Comparison of ENCODE assay signal across 7 cellular contexts in the genomic region with DNA sequence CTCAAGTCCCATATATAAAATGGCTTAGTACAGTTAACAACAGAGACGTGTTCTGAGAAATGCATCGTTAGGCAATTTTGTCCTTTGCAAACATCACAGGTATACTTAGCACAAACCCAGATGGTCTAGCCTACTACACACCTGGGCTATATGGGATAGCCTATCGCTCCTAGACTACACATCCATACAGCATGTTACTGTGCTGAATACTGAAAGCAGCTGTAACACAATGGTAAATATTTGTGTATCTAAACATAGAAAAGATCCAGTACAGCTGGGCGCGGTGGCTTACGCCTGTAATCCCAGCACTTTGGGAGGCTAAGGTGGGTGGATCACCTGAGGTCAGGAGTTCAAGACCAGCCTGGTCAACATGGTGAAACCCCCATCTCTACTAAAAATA. TPM values are rescaled to one million over a fixed set of nuclear protein-coding genes. Genes with fewer than 3 reads are reported as not detected.
DNase-seq lines count a peak whose midpoint lies in the region; ATAC-seq and TF ChIP-seq lines count a peak whose summit lies in the region.
"Not testable (repeated sequence)": the region's sequence is repeated elsewhere in the genome, so short reads cannot be mapped to it uniquely, and the experiment has no call there.

No MANE protein-coding gene starts in this region.

- CTCF ChIA-PET in CD8-positive, alpha-beta T cell (lab: Charles Lee): interaction anchor here (1.3 kb wide), 1 partner anchor 12 kb away, joined by 3 read pairs; no protein-coding TSS in a partner anchor
- CTCF ChIA-PET in activated CD4-positive, alpha-beta memory T cell treated with anti-CD3 and anti-CD28 coated beads, Interleukin-2, amount 10 ng/mL, durations not matched to agents 7 days and 5 days (lab: Charles Lee): not testable (repeated sequence)

- H3K27me3 Mint-ChIP-seq in CD8-positive, alpha-beta T cell (ENCODE audit: low read depth); activated CD4-positive, alpha-beta memory T cell treated with anti-CD3 and anti-CD28 coated beads, Interleukin-2, amount 10 ng/mL, durations not matched to agents 7 days and 5 days; central memory CD8-positive, alpha-beta T cell; memory B cell; natural killer cell (ENCODE audit: low read depth in 2 of 2): not testable (repeated sequence)

- intact Hi-C loops in CD8-positive, alpha-beta T cell (cut with DNase I, micrococcal nuclease); natural killer cell (cut with micrococcal nuclease); sciatic nerve (cut with DNase I): not testable (repeated sequence)

- H3K36me3 Mint-ChIP-seq in CD8-positive, alpha-beta T cell; activated CD4-positive, alpha-beta memory T cell treated with anti-CD3 and anti-CD28 coated beads, Interleukin-2, amount 10 ng/mL, durations not matched to agents 7 days and 5 days (ENCODE audit: low read depth); memory B cell; natural killer cell: not testable (repeated sequence)
- peaks cover 18% of the 10 kb centered on the region for H3K36me3 Mint-ChIP-seq in central memory CD8-positive, alpha-beta T cell (ENCODE audit: insufficient read depth)

- not testable (repeated sequence) for H3K4me3 Mint-ChIP-seq in CD8-positive, alpha-beta T cell; activated CD4-positive, alpha-beta memory T cell treated with anti-CD3 and anti-CD28 coated beads, Interleukin-2, amount 10 ng/mL, durations not matched to agents 7 days and 5 days
- peak overlapping the region; percentile 40 for H3K4me3 Mint-ChIP-seq in central memory CD8-positive, alpha-beta T cell
- peak overlapping the region; percentile 35 for H3K4me3 Mint-ChIP-seq in memory B cell
- H3K4me3 Mint-ChIP-seq in natural killer cell: peak overlapping the region; percentile 70

- H3K27ac Mint-ChIP-seq in CD8-positive, alpha-beta T cell: peak overlapping the region; percentile 64
- not testable (repeated sequence) for H3K27ac Mint-ChIP-seq in activated CD4-positive, alpha-beta memory T cell treated with anti-CD3 and anti-CD28 coated beads, Interleukin-2, amount 10 ng/mL, durations not matched to agents 7 days and 5 days; memory B cell
- H3K27ac Mint-ChIP-seq in central memory CD8-positive, alpha-beta T cell (ENCODE audit: low read depth): peak overlapping the region; percentile 46
- peak overlapping the region; percentile 46 to 52 for H3K27ac Mint-ChIP-seq in natural killer cell

- not testable (repeated sequence) for ATAC-seq in CD8-positive, alpha-beta T cell; central memory CD8-positive, alpha-beta T cell (replicated peaks; ENCODE audit: extremely low read depth, poor library complexity, severe bottlenecking); memory B cell (ENCODE audit: low read depth); natural killer cell; sciatic nerve

- peaks cover 24% of the 10 kb centered on the region for H3K4me1 ChIP-seq in CD8-positive, alpha-beta T cell (ENCODE audit: insufficient read depth, low read length)
- H3K4me1 ChIP-seq in OCI-LY3 (ENCODE audit: low read length): peaks cover 22% of the 10 kb centered on the region

- H3K4me1 Mint-ChIP-seq in CD8-positive, alpha-beta T cell (ENCODE audit: low read depth): peaks cover 20% of the 10 kb centered on the region
- H3K4me1 Mint-ChIP-seq in activated CD4-positive, alpha-beta memory T cell treated with anti-CD3 and anti-CD28 coated beads, Interleukin-2, amount 10 ng/mL, durations not matched to agents 7 days and 5 days: peaks cover 13% of the 10 kb centered on the region
- peaks cover 18% of the 10 kb centered on the region for H3K4me1 Mint-ChIP-seq in central memory CD8-positive, alpha-beta T cell
- peaks cover 17% of the 10 kb centered on the region for H3K4me1 Mint-ChIP-seq in memory B cell
- H3K4me1 Mint-ChIP-seq in natural killer cell: peaks cover 17 to 27% of the 10 kb centered on the region in 2 donors

- H2AFZ ChIP-seq in OCI-LY3 (ENCODE audit: low read depth, low read length): not testable (repeated sequence)

- H3K9ac ChIP-seq in OCI-LY3 (ENCODE audit: low read length): not testable (repeated sequence)

- H3K9me3 Mint-ChIP-seq in CD8-positive, alpha-beta T cell; activated CD4-positive, alpha-beta memory T cell treated with anti-CD3 and anti-CD28 coated beads, Interleukin-2, amount 10 ng/mL, durations not matched to agents 7 days and 5 days; central memory CD8-positive, alpha-beta T cell; memory B cell; natural killer cell: not testable (repeated sequence)

- peaks cover 28% of the 10 kb centered on the region for H3K79me2 ChIP-seq in OCI-LY3 (ENCODE audit: low read length)

- DNase-seq in CD8-positive, alpha-beta T cell; central memory CD8-positive, alpha-beta T cell (ENCODE audit: low spot score in 2 of 2); memory B cell (ENCODE audit: low spot score in 2 of 2); natural killer cell: not testable (repeated sequence)
- peak; percentile 7 for DNase-seq in activated CD4-positive, alpha-beta memory T cell treated with anti-CD3 and anti-CD28 coated beads, Interleukin-2, amount 10 ng/mL, durations not matched to agents 7 days and 5 days
- peak; percentile 32 for DNase-seq in sciatic nerve (ENCODE audit: low spot score)

- H3K4me2 ChIP-seq in OCI-LY3 (ENCODE audit: low read length): peak overlapping the region; percentile 36

- not testable (repeated sequence) for H3K27me3 ChIP-seq in CD8-positive, alpha-beta T cell (ENCODE audit: insufficient read depth, low read length); OCI-LY3 (ENCODE audit: low read depth, low read length)

- not testable (repeated sequence) for H3K27ac ChIP-seq in CD8-positive, alpha-beta T cell (ENCODE audit: low read depth, low read length); OCI-LY3 (ENCODE audit: low read length)

- not testable (repeated sequence) for H3K4me3 ChIP-seq in CD8-positive, alpha-beta T cell (ENCODE audit: low read depth, low read length)
- peak overlapping the region; percentile 10; the same call in 1 of the 2 replicates for H3K4me3 ChIP-seq in OCI-LY3 (ENCODE audit: low read length)

- H3K36me3 ChIP-seq in CD8-positive, alpha-beta T cell (ENCODE audit: insufficient read depth, low read length); OCI-LY3 (replicated peaks; ENCODE audit: low read depth, low read length): not testable (repeated sequence)

- H3K9me3 ChIP-seq in CD8-positive, alpha-beta T cell (ENCODE audit: low read length); OCI-LY3 (ENCODE audit: insufficient read depth, low read length): not testable (repeated sequence)

- peaks cover 23% of the 10 kb centered on the region for H4K20me1 ChIP-seq in OCI-LY3 (ENCODE audit: insufficient read depth, low read length)

- not testable (repeated sequence) for TF ChIP-seq CTCF in CD8-positive, alpha-beta T cell (IDR thresholded peaks at IDR 0.05); OCI-LY3 (IDR thresholded peaks at IDR 0.05; ENCODE audit: low read depth, low read length); natural killer cell (IDR thresholded peaks at IDR 0.05)

- POLR2A ChIA-PET in CD8-positive, alpha-beta T cell (lab: Charles Lee): not testable (repeated sequence)
- POLR2A ChIA-PET in activated CD4-positive, alpha-beta memory T cell treated with anti-CD3 and anti-CD28 coated beads, Interleukin-2, amount 10 ng/mL, durations not matched to agents 7 days and 5 days (lab: Charles Lee): interaction anchor here (1.3 kb wide), 1 partner anchor 9 kb away, joined by 3 read pairs; no protein-coding TSS in a partner anchor

RNA-seq across cellular contexts. Expression of a gene that starts 2.2 kb away (rescaled TPM):
- 100 to 1,000 TPM; 113 to 114 TPM for total RNA-seq in CD8-positive, alpha-beta T cell
- total RNA-seq in activated CD4-positive, alpha-beta memory T cell treated with anti-CD3 and anti-CD28 coated beads, Interleukin-2, amount 10 ng/mL, durations not matched to agents 7 days and 5 days: 100 to 1,000 TPM; 105 to 115 TPM
- 100 to 1,000 TPM; 148 to 176 (median 149) TPM for total RNA-seq in natural killer cell
- 121 TPM for total RNA-seq in sciatic nerve
